ENCODE assay signal across 9 cellular contexts in the genomic region with DNA sequence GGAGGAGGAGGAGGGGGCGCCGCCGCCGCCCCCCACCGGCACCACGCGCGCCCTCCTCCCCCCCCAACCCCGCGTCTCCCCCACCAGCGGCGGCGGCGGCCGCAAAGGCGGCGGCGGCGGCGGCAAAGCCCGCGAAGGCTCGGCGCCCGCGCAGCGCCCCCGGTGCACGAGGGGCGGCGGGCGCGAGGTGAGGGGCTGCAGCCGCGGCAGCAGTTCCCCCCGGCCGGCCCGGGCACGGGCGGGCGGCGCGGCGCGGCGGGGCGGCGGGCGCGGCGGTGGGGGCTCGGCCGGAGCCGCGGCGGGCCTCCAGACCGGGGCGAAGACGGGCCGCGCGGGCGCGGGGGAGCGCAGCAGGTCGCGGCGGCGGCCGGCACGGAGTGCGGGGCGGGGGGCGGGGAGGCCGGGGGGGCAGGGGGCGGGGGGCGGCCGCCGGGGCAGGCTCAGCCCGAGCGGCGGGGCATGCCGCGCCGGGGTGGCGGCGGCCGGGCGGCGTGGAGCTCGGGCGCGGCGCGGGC. TPM values are rescaled to one million over a fixed set of nuclear protein-coding genes. Genes with fewer than 3 reads are reported as not detected.
A peak's percentile ranks its signal among the peaks of the same experiment; 100 is the strongest.
DNase-seq lines count a peak whose midpoint lies in the region; ATAC-seq, FAIRE-seq and TF ChIP-seq lines count a peak whose summit lies in the region.
"Had no signal": no experiment of that assay in that cellular context is flagged by ENCODE, and none has a peak within 500 bp of the region (broad histone marks: within the 10 kb centered on the region; RNA-seq: fewer than 3 reads in every experiment).

No MANE protein-coding gene starts in this region.

- CTCF ChIA-PET in mammary epithelial cell (lab: Charles Lee; ENCODE audit: low non-redundant PET): no interaction called here

- H3K27ac ChIP-seq in BLaER1 treated with 17β-estradiol and CSF1 and Interleukin-3, amounts not matched to agents 10 nM and 100 nM: peak overlapping the region; percentile 96 to 100 (median 99)
- H3K27ac ChIP-seq in mammary epithelial cell (ENCODE audit: insufficient read depth, low read depth, low read length): peak overlapping the region; percentile 87
- peak overlapping the region; percentile 90 for H3K27ac ChIP-seq in muscle layer of colon (ENCODE audit: low read depth, low read length)

- H3K4me1 ChIP-seq in BLaER1 treated with 17β-estradiol and CSF1 and Interleukin-3, amounts not matched to agents 10 nM and 100 nM: peaks cover 28 to 32% (median 30%) of the 10 kb centered on the region in 10 experiments
- peaks cover 38% of the 10 kb centered on the region for H3K4me1 ChIP-seq in mammary epithelial cell (ENCODE audit: insufficient read depth, low read length)
- peaks cover 34% of the 10 kb centered on the region for H3K4me1 ChIP-seq in muscle layer of colon (ENCODE audit: insufficient read depth, low read length)

- H3K9ac ChIP-seq in BLaER1 treated with 17β-estradiol and CSF1 and Interleukin-3, amounts not matched to agents 10 nM and 100 nM: peak overlapping the region; percentile 98 to 100 (median 100)
- H3K9ac ChIP-seq in mammary epithelial cell (ENCODE audit: insufficient read depth, low read length) (peak overlapping the region; percentile 99), muscle layer of colon (ENCODE audit: low read length) (no peak overlapping the region)

- intact Hi-C loops in mammary epithelial cell (cut with micrococcal nuclease): loop anchor here (1.0 to 10.0 kb wide), 5 partner anchors 77 to 474 kb away; no protein-coding TSS in a partner anchor

- peaks cover 43 to 46% (median 45%) of the 10 kb centered on the region in 11 experiments for H3K36me3 ChIP-seq in BLaER1 treated with 17β-estradiol and CSF1 and Interleukin-3, amounts not matched to agents 10 nM and 100 nM
- H3K36me3 ChIP-seq in mammary epithelial cell (ENCODE audit: insufficient read depth, low read length): peaks cover 15% of the 10 kb centered on the region
- H3K36me3 ChIP-seq in muscle layer of colon (ENCODE audit: insufficient read depth, low read length): peaks cover 28% of the 10 kb centered on the region

- BruUV-seq in mammary epithelial cell (replicated peaks; lab: Mats Ljungman, UMichigan): no TSS peak

- WGBS in mammary epithelial cell (ENCODE audit: low coverage, missing lambda C conversion rate): no CpG with 5 or more reads among the region's 95 CpGs

- DNase-seq in mammary epithelial cell: no peak
- no peak for DNase-seq in HTR-8/SVneo (ENCODE audit: insufficient read length, low spot score)
- no peak for DNase-seq in NCI-H345 treated with DMSO at 0.1 percent for 48 hours (lab: John Stamatoyannopoulos, UW; ENCODE audit: unreplicated experiment)
- no peak for DNase-seq in AG08396 (ENCODE audit: low spot score)

- ATAC-seq in HG03521 (IDR thresholded peaks at IDR 0.05; ENCODE audit: unreplicated experiment) (peak; percentile 1), GM19351 (IDR thresholded peaks at IDR 0.05; ENCODE audit: unreplicated experiment) (no peak)

- H3K27me3 ChIP-seq in BLaER1 treated with 17β-estradiol and CSF1 and Interleukin-3, amounts not matched to agents 10 nM and 100 nM: no peaks in the 10 kb centered on the region
- H3K27me3 ChIP-seq in mammary epithelial cell (ENCODE audit: insufficient read depth, low read length) (no peaks in the 10 kb centered on the region), muscle layer of colon (ENCODE audit: control insufficient read depth in 1 of 2, insufficient read depth in 2 of 2, low read length in 2 of 2) (no peaks in the 10 kb centered on the region)

- H3K4me2 ChIP-seq in BLaER1 treated with 17β-estradiol and CSF1 and Interleukin-3, amounts not matched to agents 10 nM and 100 nM: peak overlapping the region in 5 of 11 experiments; percentile 76 to 91 (median 84); a peak in 6 of 22 replicates
- H3K4me2 ChIP-seq in mammary epithelial cell (ENCODE audit: insufficient read depth, low read depth, low read length): no peak overlapping the region

- no peak for TF ChIP-seq CTCF in mammary epithelial cell (conservative IDR thresholded peaks at IDR 0.05 in 1 of 2, IDR thresholded peaks at IDR 0.05 in 1 of 2; ENCODE audit: extremely low read depth in 1 of 2, insufficient read depth in 1 of 2, low read depth in 1 of 2, low read length in 2 of 2)

- H3K9me3 ChIP-seq in BLaER1 treated with 17β-estradiol and CSF1 and Interleukin-3, amounts not matched to agents 10 nM and 100 nM (replicated peaks in 1 of 11): peaks cover 0 to 9% (median 0%) of the 10 kb centered on the region in 11 experiments; a peak in 9 of 22 replicates
- H3K9me3 ChIP-seq in mammary epithelial cell (replicated peaks; ENCODE audit: insufficient read depth, low read length) (no peaks in the 10 kb centered on the region), muscle layer of colon (ENCODE audit: low read length) (no peaks in the 10 kb centered on the region)

- in situ Hi-C loops in mammary epithelial cell (cut with MboI; ENCODE audit: low sequenced_read_pairs in 2 of 2): loop anchor here (5.0 to 25.0 kb wide), 8 partner anchors 48 to 465 kb away; no protein-coding TSS in a partner anchor

- H3K79me2 ChIP-seq in mammary epithelial cell (ENCODE audit: insufficient read depth, low read length): peaks cover 48% of the 10 kb centered on the region

- FAIRE-seq in HTR-8/SVneo (lab: Jason Lieb, UNC): no peak
- FAIRE-seq: islet of Langerhans had no signal

- H4K20me1 ChIP-seq in BLaER1 treated with 17β-estradiol and CSF1 and Interleukin-3, amounts not matched to agents 10 nM and 100 nM: peaks cover 0 to 45% (median 25%) of the 10 kb centered on the region in 11 experiments; a peak in 16 of 22 replicates
- H4K20me1 ChIP-seq in mammary epithelial cell (ENCODE audit: insufficient read depth, low read length): peaks cover 3% of the 10 kb centered on the region

- dilution Hi-C loops in mammary epithelial cell (cut with HindIII; ENCODE audit: low sequenced_read_pairs): loop anchor here (10.0 kb wide), 1 partner anchor 95 kb away; no protein-coding TSS in a partner anchor

- H3K4me3 ChIP-seq in BLaER1 treated with 17β-estradiol and CSF1 and Interleukin-3, amounts not matched to agents 10 nM and 100 nM: peak overlapping the region; percentile 87 to 99 (median 94)
- H3K4me3 ChIP-seq in mammary epithelial cell (replicated peaks in 1 of 3; ENCODE audit: insufficient read depth in 1 of 3, low read depth in 2 of 3, low read length in 3 of 3) (peak overlapping the region; percentile 33 to 80 (median 54)), muscle layer of colon (ENCODE audit: low read depth in 1 of 2, low read length in 2 of 2) (peak overlapping the region in 1 of 2 donors; percentile 56)

- no peak overlapping the region for H2AFZ ChIP-seq in mammary epithelial cell (ENCODE audit: low read depth, low read length)

RNA-seq across cellular contexts. Expression of a gene that starts 0.4 kb away (rescaled TPM):
- total RNA-seq in mammary epithelial cell: 100 to 1,000 TPM in 1 of 2 donors, 10 to 100 TPM in 1; 75.3 to 109 TPM
- 63.4 TPM for polyA plus RNA-seq in mammary epithelial cell
- polyA minus RNA-seq in mammary epithelial cell: 33.1 TPM
